Comparison of ENCODE assay signal across 24 cellular contexts in the genomic region with DNA sequence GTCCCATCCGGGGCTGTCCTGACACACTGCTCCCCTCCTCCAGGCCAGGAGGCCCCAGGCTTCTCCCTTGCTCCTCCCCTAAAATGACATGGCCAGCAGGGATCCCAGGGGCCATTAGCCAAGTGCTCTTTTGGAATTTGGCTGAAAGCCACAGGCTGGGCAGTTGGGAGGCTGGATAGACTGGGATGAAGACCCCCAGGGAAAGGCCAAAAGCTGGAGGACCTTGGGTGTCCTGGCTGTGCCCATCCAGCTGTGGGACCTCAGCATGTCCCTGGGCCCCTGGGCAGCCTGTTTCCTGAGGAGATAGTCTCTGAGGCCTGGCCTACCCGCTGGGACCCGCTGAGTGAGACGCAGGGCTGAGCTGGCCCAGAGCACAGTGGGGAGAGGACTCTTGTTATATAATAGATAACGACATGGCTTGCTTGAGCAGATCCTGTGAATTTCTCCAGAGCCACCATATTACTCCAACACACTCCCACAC.
"Had no signal": no experiment of that assay in that cellular context is flagged by ENCODE, and none has a peak within 500 bp of the region (broad histone marks: within the 10 kb centered on the region; RNA-seq: fewer than 3 reads in every experiment).

No MANE protein-coding gene starts in this region.

- H3K27ac ChIP-seq: parathyroid adenoma, psoas muscle, right atrium auricular region, spleen, suprapubic skin, tibial nerve, VCaP had no signal

- H3K27me3 ChIP-seq: right atrium auricular region, spleen, suprapubic skin, tibial nerve had no signal

- H3K36me3 ChIP-seq: right atrium auricular region, spleen, suprapubic skin, tibial nerve had no signal

- H2AFZ ChIP-seq: parathyroid adenoma had no signal

- H3K4me3 ChIP-seq: psoas muscle, right atrium auricular region, spleen, suprapubic skin, tibial nerve had no signal

- H3K79me2 ChIP-seq: parathyroid adenoma had no signal

- ATAC-seq: activated CD4-positive, CD25-positive, alpha-beta regulatory T cell treated with anti-CD3 and anti-CD28 coated beads, Interleukin-2, amount 50 U/mL, for 24 hours; activated naive CD8-positive, alpha-beta T cell treated with anti-CD3 and anti-CD28 coated beads, Interleukin-2, amount 50 U/mL, for 24 hours; esophagus mucosa; left ventricle myocardium superior; naive thymus-derived CD4-positive, alpha-beta T cell; psoas muscle had no signal

- FAIRE-seq: islet of Langerhans, TTC549 had no signal

- DNase-seq: activated CD4-positive, alpha-beta T cell treated with anti-CD3 and anti-CD28 coated beads for 48 hours; activated CD4-positive, alpha-beta T cell treated with anti-CD3 and anti-CD28 coated beads, Interleukin-2, amount 50 U/mL, for 48 hours; activated naive CD8-positive, alpha-beta T cell treated with anti-CD3 and anti-CD28 coated beads, Interleukin-2, amount 50 U/mL, for 24 hours; activated T-cell treated with anti-CD3 and anti-CD28 coated beads, Interleukin-2, amount 50 U/mL, for 48 hours; amygdala; caudate nucleus; foreskin fibroblast; left ventricle myocardium superior; midbrain; naive thymus-derived CD4-positive, alpha-beta T cell; nucleus accumbens; psoas muscle; spleen; stimulated activated naive CD4-positive, alpha-beta T cell; T-helper 9 cell had no signal

- H3K9me3 ChIP-seq: psoas muscle, right atrium auricular region, spleen, suprapubic skin, tibial nerve had no signal

- H3K9ac ChIP-seq: parathyroid adenoma had no signal
